Comparison of ENCODE assay signal across 22 cellular contexts in genomic region chr4:797066-797465, GRCh38. TPM values are rescaled to one million over a fixed set of nuclear protein-coding genes. Genes with fewer than 3 reads are reported as not detected.
DNase-seq lines count a peak whose midpoint lies in the region; ATAC-seq, FAIRE-seq and TF ChIP-seq lines count a peak whose summit lies in the region.
"Had no signal": no experiment of that assay in that cellular context is flagged by ENCODE, and none has a peak within 500 bp of the region (broad histone marks: within the 10 kb centered on the region; RNA-seq: fewer than 3 reads in every experiment).

No MANE protein-coding gene starts in this region.

- H3K9me3 ChIP-seq in mucosa of descending colon = no peaks in the 10 kb centered on the region
- H3K9me3 ChIP-seq: prostate gland had no signal

- intact Hi-C loops in mucosa of descending colon (cut with DNase I, micrococcal nuclease) = no loop called here

- H3K36me3 ChIP-seq in mucosa of descending colon (ENCODE audit: low read depth) = no peaks in the 10 kb centered on the region
- H3K36me3 ChIP-seq: prostate gland, tibial nerve had no signal

- peaks cover 18% of the 10 kb centered on the region for H3K4me1 ChIP-seq in mucosa of descending colon (ENCODE audit: low read depth)

- ATAC-seq in mucosa of descending colon (peak; percentile 58), GM21619 (IDR thresholded peaks at IDR 0.05; ENCODE audit: unreplicated experiment) (no peak)
- ATAC-seq: activated T-cell treated with anti-CD3 and anti-CD28 coated beads, Interleukin-2, amount 50 U/mL, for 4 hours; esophagus mucosa; naive thymus-derived CD4-positive, alpha-beta T cell; stimulated activated memory B cell treated with anti-CD40 and anti-IgM and Interleukin-4, amounts not matched to agents 10 μg/mL and 1 μg/mL and 100 μg/mL, for 72 hours had no signal

- H3K4me3 ChIP-seq in mucosa of descending colon = no peak overlapping the region
- H3K4me3 ChIP-seq: dorsolateral prefrontal cortex, prostate gland, SK-N-MC, tibial nerve had no signal

- TF ChIP-seq CTCF in mucosa of descending colon (IDR thresholded peaks at IDR 0.05) = no peak

- DNase-seq in NCI-H1105 treated with DMSO at 0.1 percent for 48 hours (lab: John Stamatoyannopoulos, UW) = peak; percentile 14
- DNase-seq in NCI-H1105 (lab: John Stamatoyannopoulos, UW) = no peak
- DNase-seq in NCI-H1436 (lab: John Stamatoyannopoulos, UW) = peak; percentile 88
- DNase-seq in NCI-H774 (lab: John Stamatoyannopoulos, UW) = peak; percentile 80
- peak in 2 of 3 donors; percentile 36 to 41 for DNase-seq in mucosa of descending colon
- no peak for DNase-seq in epidermal melanocyte (ENCODE audit: insufficient read length, low spot score)
- DNase-seq in GM19239 (ENCODE audit: insufficient read length, low spot score) = no peak
- DNase-seq: activated CD4-positive, alpha-beta T cell treated with anti-CD3 and anti-CD28 coated beads for 48 hours; activated T-cell treated with anti-CD3 and anti-CD28 coated beads, Interleukin-2, amount 50 U/mL, for 4 hours; naive thymus-derived CD4-positive, alpha-beta T cell; NCI-H2227 treated with DMSO at 0.1 percent for 48 hours had no signal

- FAIRE-seq in GM19239 (lab: Jason Lieb, UNC) = no peak
- FAIRE-seq: A204.1, GM12892 had no signal

RNA-seq across cellular contexts. Expression of gene CPLX1, which starts 28.9 kb away (rescaled TPM):
- total RNA-seq in mucosa of descending colon = 1 to 10 TPM; 1.9 to 3.4 (median 2.7) TPM
- total RNA-seq: glomerular endothelial cell, lung microvascular endothelial cell had no signal

Comparison
In these comparisons a context has a peak if more than half of its experiments do, and no peak if none do; other contexts are left out.
1. DNase-seq: peak in NCI-H1105 treated with DMSO at 0.1 percent for 48 hours (single experiment), NCI-H1436 (single experiment), NCI-H774 (single experiment) and mucosa of descending colon (2 of 3); none in NCI-H1105 (single experiment), epidermal melanocyte (single experiment) and GM19239 (single experiment).